Comparison of ENCODE assay signal across 1 cellular context in genomic region chr3:110521019-110521418, GRCh38.
TF ChIP-seq lines count a peak whose summit lies in the region.

No MANE protein-coding gene starts in this region.

TF ChIP-seq in IMR-90, 13 proteins besides CTCF, POLR2A, EP300 and RAD21 (continued from another document):
- TF ChIP-seq USF2 (IDR thresholded peaks at IDR 0.05; ENCODE audit: low read depth, low read length) (no peak), SMC3 (IDR thresholded peaks at IDR 0.05; ENCODE audit: low read depth, low read length) (peak; percentile 11; the same call in 1 of the 2 replicates), MAFK (IDR thresholded peaks at IDR 0.05; ENCODE audit: low read depth, low read length) (peak; percentile 79), NFE2L2 (IDR thresholded peaks at IDR 0.05; ENCODE audit: low read depth, low read length) (peak; percentile 85), ELK1 (IDR thresholded peaks at IDR 0.05; ENCODE audit: borderline replicate concordance, low read depth, low read length) (no peak), MAZ (IDR thresholded peaks at IDR 0.05; ENCODE audit: borderline replicate concordance, low read depth, low read length) (no peak), RCOR1 (IDR thresholded peaks at IDR 0.05; ENCODE audit: insufficient replicate concordance, low read length) (no peak)
